8 cellular contexts compared by ENCODE assay signal in genomic region chr7:131556055-131556911, GRCh38. TPM values are rescaled to one million over a fixed set of nuclear protein-coding genes. Genes with fewer than 3 reads are reported as not detected.
DNase-seq lines count a peak whose midpoint lies in the region; ATAC-seq and TF ChIP-seq lines count a peak whose summit lies in the region.

PODXL (minus strand) TSS chr7:131556628; CDS start chr7:131556359, 269 bp downstream.

- CTCF ChIA-PET in WTC11 (lab: Charles Lee): interaction anchor here (0.9 to 3.2 kb wide), 5 partner anchors 10 to 99 kb away, joined by 3 to 56 read pairs (median 10); no protein-coding TSS in a partner anchor

- TF ChIP-seq CTCF in WTC11 (IDR thresholded peaks at IDR 0.05): no peak

- DNase-seq in NCI-H1436 (lab: John Stamatoyannopoulos, UW) (peak; percentile 61), NCI-H1436 treated with DMSO at 0.1 percent for 48 hours (lab: John Stamatoyannopoulos, UW) (no peak), NCI-H2081 treated with DMSO at 0.1 percent for 48 hours (lab: John Stamatoyannopoulos, UW) (peak; percentile 19), WTC11 (ENCODE audit: low spot score) (peak; percentile 79), cerebellum (ENCODE audit: low spot score) (peak; percentile 23), kidney glomerular epithelial cell (lab: John Stamatoyannopoulos, UW) (peak; percentile 34)
- DNase-seq in stimulated activated CD4-positive, alpha-beta T cell treated with anti-CD3 and anti-CD28 coated beads, Interleukin-15, amount 100 ng/mL, for 1 hour (ENCODE audit: low read depth in 1 of 2, low spot score in 1 of 2): peak; percentile 21 to 22

- H3K27ac Mint-ChIP-seq in WTC11: peak within 1 kb of the TSS; percentile 96

- H3K36me3 Mint-ChIP-seq in WTC11: peaks cover 40% of the 10 kb centered on the region

- POLR2A ChIA-PET in WTC11 (lab: Charles Lee): interaction anchor here (1.4 kb wide), 1 partner anchor 48 kb away, joined by 3 read pairs; no protein-coding TSS in a partner anchor

- H3K9me3 Mint-ChIP-seq in WTC11: no peaks in the 10 kb centered on the region

- H3K4me3 Mint-ChIP-seq in WTC11: peak within 1 kb of the TSS; percentile 95

- no peaks in the 10 kb centered on the region; the same call in 1 of the 2 replicates for H3K27me3 Mint-ChIP-seq in WTC11 (ENCODE audit: low read depth)

- ATAC-seq in HG02870 (IDR thresholded peaks at IDR 0.05; ENCODE audit: unreplicated experiment): peak; percentile 60
- peak; percentile 71 for ATAC-seq in WTC11

- peaks cover 62% of the 10 kb centered on the region for H3K4me1 Mint-ChIP-seq in WTC11

TF ChIP-seq in WTC11, 78 proteins besides CTCF, POLR2A, EP300 and RAD21 (continues in another document):
- TF ChIP-seq ELF4 (CRISPR knock-in tag; IDR thresholded peaks at IDR 0.05; ENCODE audit: low read depth) (peak; percentile 22; the same call in 1 of the 2 replicates), ZBTB43 (CRISPR knock-in tag; IDR thresholded peaks at IDR 0.05) (0 out of 2 replicates have a peak, but pooled peaks have one; percentile 54), KAT7 (CRISPR knock-in tag; IDR thresholded peaks at IDR 0.05; ENCODE audit: borderline replicate concordance) (0 out of 2 replicates have a peak, but pooled peaks have one; percentile 64), TP53 (CRISPR knock-in tag; IDR thresholded peaks at IDR 0.05) (peak; percentile 85), PRDM15 (CRISPR knock-in tag; IDR thresholded peaks at IDR 0.05) (0 out of 2 replicates have a peak, but pooled peaks have one; percentile 16), ZNF232 (CRISPR knock-in tag; IDR thresholded peaks at IDR 0.05) (peak; percentile 30; the same call in 1 of the 2 replicates), ZBTB21 (CRISPR knock-in tag; IDR thresholded peaks at IDR 0.05; ENCODE audit: borderline replicate concordance) (no peak), ATF1 (CRISPR knock-in tag; IDR thresholded peaks at IDR 0.05) (0 out of 2 replicates have a peak, but pooled peaks have one; percentile 25), CREB1 (CRISPR knock-in tag; IDR thresholded peaks at IDR 0.05) (peak; percentile 66; the same call in 1 of the 2 replicates), CBFB (CRISPR knock-in tag; IDR thresholded peaks at IDR 0.05; ENCODE audit: low read depth) (peak; percentile 39; the same call in 1 of the 2 replicates), MYBL2 (CRISPR knock-in tag; IDR thresholded peaks at IDR 0.05) (peak; percentile 15; the same call in 1 of the 2 replicates), ZNF263 (CRISPR knock-in tag; IDR thresholded peaks at IDR 0.05; ENCODE audit: low read depth) (peak; percentile 37; the same call in 1 of the 2 replicates), FOXP1 (CRISPR knock-in tag; IDR thresholded peaks at IDR 0.05; ENCODE audit: borderline replicate concordance) (peak; percentile 42), ZNF532 (CRISPR knock-in tag; IDR thresholded peaks at IDR 0.05; ENCODE audit: borderline replicate concordance) (no peak), SP1 (CRISPR knock-in tag; conservative IDR thresholded peaks at IDR 0.05) (0 out of 2 replicates have a peak, but pooled peaks have one; percentile 17), NR2C2 (CRISPR knock-in tag; IDR thresholded peaks at IDR 0.05) (no peak), RELA (CRISPR knock-in tag; IDR thresholded peaks at IDR 0.05; ENCODE audit: borderline replicate concordance) (no peak), USF1 (CRISPR knock-in tag; IDR thresholded peaks at IDR 0.05) (0 out of 2 replicates have a peak, but pooled peaks have one; percentile 10), E2F4 (CRISPR knock-in tag; IDR thresholded peaks at IDR 0.05; ENCODE audit: borderline replicate concordance, low read depth) (peak; percentile 59; the same call in 1 of the 2 replicates)

RNA-seq across cellular contexts. Expression of gene PODXL, which starts in this region (rescaled TPM):
- total RNA-seq in WTC11 (2021) (483 to 623 TPM (median 614 TPM) in 3 replicates), cerebellum (17.1 TPM)

Comparison
In these comparisons a context has a peak if more than half of its experiments do, and no peak if none do; other contexts are left out.
1. RNA of gene PODXL (total RNA-seq): 483 to 623 TPM in WTC11; 17.1 TPM in cerebellum (single experiment); every median in the first group is over 10 times any median in the second.